18 cellular contexts compared by ENCODE assay signal in the genomic region with DNA sequence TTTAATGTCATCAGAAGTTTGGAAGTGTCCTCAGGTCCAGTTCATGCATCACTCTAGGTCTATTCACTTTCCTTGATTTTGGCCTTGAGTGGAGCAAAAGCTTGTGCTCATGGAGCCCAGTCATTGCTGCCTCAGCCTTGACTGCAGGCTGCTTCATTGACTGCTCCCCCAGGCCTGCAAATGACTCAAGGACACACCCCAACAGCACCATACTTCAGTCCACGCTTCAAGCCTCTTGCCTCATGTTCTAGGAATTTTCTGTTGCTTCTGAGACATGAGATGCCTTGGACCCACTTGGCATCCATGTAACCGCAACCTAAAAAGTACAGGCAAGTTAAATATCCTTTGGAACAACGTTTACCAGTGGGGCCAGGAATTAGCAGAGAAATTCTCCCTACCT.
A peak's percentile ranks its signal among the peaks of the same experiment; 100 is the strongest.
DNase-seq lines count a peak whose midpoint lies in the region; ATAC-seq lines count a peak whose summit lies in the region.
"Had no signal": no experiment of that assay in that cellular context is flagged by ENCODE, and none has a peak within 500 bp of the region (broad histone marks: within the 10 kb centered on the region; RNA-seq: fewer than 3 reads in every experiment).

No MANE protein-coding gene starts in this region.

- ATAC-seq in GM18502 (IDR thresholded peaks at IDR 0.05; ENCODE audit: poor library complexity, unreplicated experiment), result no peak
- ATAC-seq in HG03175 (IDR thresholded peaks at IDR 0.05; ENCODE audit: unreplicated experiment), result no peak
- ATAC-seq: body of pancreas; stimulated activated effector memory CD8-positive, alpha-beta T cell treated with anti-CD3 and anti-CD28 coated beads, Interleukin-12 subunit alpha, Interleukin-12 subunit beta, amount 100 ng/mL, for 72 hours had no signal

- no peak overlapping the region for H3K27ac ChIP-seq in epithelial cell of prostate
- H3K27ac ChIP-seq: BLaER1 treated with 17β-estradiol and CSF1 and Interleukin-3, amounts not matched to agents 10 nM and 100 nM; body of pancreas; skin epidermis; VCaP had no signal

- peak; percentile 93 for DNase-seq in EL
- peak; percentile 18 for DNase-seq in RKO (ENCODE audit: low spot score)
- DNase-seq in epithelial cell of prostate (ENCODE audit: low read depth, low spot score), result peak; percentile 65
- DNase-seq in myocyte (ENCODE audit: low read depth), result peak; percentile 71
- DNase-seq in SW 1271 (lab: John Stamatoyannopoulos, UW), result no peak
- no peak for DNase-seq in AML-193 (lab: John Stamatoyannopoulos, UW)
- DNase-seq: activated effector memory CD4-positive, alpha-beta T cell treated with anti-CD3 and anti-CD28 coated beads, Interleukin-2, amount 50 U/mL, for 16 hours; body of pancreas; DMS79; glutamatergic neuron; NCI-H446 treated with DMSO at 0.1 percent for 48 hours; SK-N-SH had no signal

Comparison
In these comparisons a context has a peak if more than half of its experiments do, and no peak if none do; other contexts are left out.
1. DNase-seq: peak in EL (single experiment), RKO (single experiment), epithelial cell of prostate (single experiment) and myocyte (single experiment); none in SW 1271 (0 of 2) and AML-193 (0 of 2).